19 cellular contexts compared by ENCODE assay signal in genomic region chr10:113297226-113297625, GRCh38.
DNase-seq lines count a peak whose midpoint lies in the region; ATAC-seq and TF ChIP-seq lines count a peak whose summit lies in the region.
"Had no signal": no experiment of that assay in that cellular context is flagged by ENCODE, and none has a peak within 500 bp of the region (broad histone marks: within the 10 kb centered on the region; RNA-seq: fewer than 3 reads in every experiment).

No MANE protein-coding gene starts in this region.

- H3K27me3 Mint-ChIP-seq in MCF 10A (ENCODE audit: insufficient read depth, unreplicated experiment) = no peaks in the 10 kb centered on the region

- H3K27ac Mint-ChIP-seq in MCF 10A (ENCODE audit: low read depth, unreplicated experiment) = no peak overlapping the region
- H3K27ac Mint-ChIP-seq: activated T-cell treated with anti-CD3 and anti-CD28 coated beads, Interleukin-2, amount 50 U/mL, for 24 hours had no signal

- no peaks in the 10 kb centered on the region for H3K36me3 ChIP-seq in mammary epithelial cell (ENCODE audit: insufficient read depth, low read length)
- H3K36me3 ChIP-seq: esophagus squamous epithelium, right lobe of liver had no signal

- H2AFZ ChIP-seq in mammary epithelial cell (ENCODE audit: low read depth, low read length) = no peak overlapping the region

- BruUV-seq in MCF 10A (replicated peaks; lab: Mats Ljungman, UMichigan) (no TSS peak), mammary epithelial cell (replicated peaks; lab: Mats Ljungman, UMichigan) (no TSS peak)

- H3K4me3 Mint-ChIP-seq in MCF 10A (ENCODE audit: unreplicated experiment) = no peak overlapping the region
- H3K4me3 Mint-ChIP-seq: activated T-cell treated with anti-CD3 and anti-CD28 coated beads, Interleukin-2, amount 50 U/mL, for 24 hours; neural crest cell had no signal

- no peaks in the 10 kb centered on the region for H3K27me3 ChIP-seq in mammary epithelial cell (ENCODE audit: insufficient read depth, low read length)
- H3K27me3 ChIP-seq: right lobe of liver had no signal

- intact Hi-C loops in MCF 10A (cut with micrococcal nuclease) = no loop called here
- intact Hi-C loops in mammary epithelial cell (cut with micrococcal nuclease) = no loop called here
- intact Hi-C loops in lower leg skin (cut with DNase I; ENCODE audit: low total_unique reads) = no loop called here

- H3K4me1 Mint-ChIP-seq in MCF 10A (ENCODE audit: insufficient read depth, unreplicated experiment) = no peaks in the 10 kb centered on the region

- 19% methylated on average over 5 of the region's 5 CpGs for WGBS in mammary epithelial cell (ENCODE audit: low coverage, missing lambda C conversion rate)
- 80 to 86% methylated on average over 5 of the region's 5 CpGs for WGBS in lower leg skin, 2 donors

- in situ Hi-C loops in mammary epithelial cell (cut with MboI; ENCODE audit: low sequenced_read_pairs in 2 of 2) = no loop called here

- H3K9ac ChIP-seq in mammary epithelial cell (ENCODE audit: insufficient read depth, low read length) = no peak overlapping the region
- H3K9ac ChIP-seq: KMS-11 had no signal

- H3K4me3 ChIP-seq in mammary epithelial cell (replicated peaks in 1 of 3; ENCODE audit: insufficient read depth in 1 of 3, low read depth in 2 of 3, low read length in 3 of 3) = no peak overlapping the region
- no peak overlapping the region for H3K4me3 ChIP-seq in lower leg skin (ENCODE audit: low read depth, poor library complexity, severe bottlenecking)
- H3K4me3 ChIP-seq: coronary artery, esophagus squamous epithelium, right lobe of liver had no signal

- H3K27ac ChIP-seq in mammary epithelial cell (ENCODE audit: insufficient read depth, low read depth, low read length) = no peak overlapping the region
- H3K27ac ChIP-seq: coronary artery, esophagus squamous epithelium, KMS-11, right lobe of liver had no signal

- peak; percentile 10 for DNase-seq in MCF 10A (ENCODE audit: unreplicated experiment)
- DNase-seq in mammary epithelial cell = no peak
- peak; percentile 6 to 65 for DNase-seq in SW 1271 (lab: John Stamatoyannopoulos, UW)
- DNase-seq in hepatic stellate cell (ENCODE audit: low spot score) = peak; percentile 50
- DNase-seq in lower leg skin (ENCODE audit: low spot score in 2 of 2) = no peak
- no peak for DNase-seq in NCI-H1417 (lab: John Stamatoyannopoulos, UW)
- DNase-seq: activated CD4-positive, alpha-beta T cell treated with anti-CD3 and anti-CD28 coated beads for 4 hours; activated T-cell treated with anti-CD3 and anti-CD28 coated beads, Interleukin-2, amount 50 U/mL, for 24 hours; esophagus squamous epithelium; H7; NCI-H1930; NCI-H69; right lobe of liver; stimulated activated CD4-positive, alpha-beta T cell treated with anti-CD3 and anti-CD28 coated beads, Interleukin-4, amount 100 ng/mL, for 24 hours had no signal

- dilution Hi-C loops in mammary epithelial cell (cut with HindIII; ENCODE audit: low sequenced_read_pairs) = no loop called here

- H3K9me3 ChIP-seq in mammary epithelial cell (replicated peaks; ENCODE audit: insufficient read depth, low read length) = no peaks in the 10 kb centered on the region
- H3K9me3 ChIP-seq: esophagus squamous epithelium, right lobe of liver had no signal

- ATAC-seq in HG03520 (IDR thresholded peaks at IDR 0.05; ENCODE audit: unreplicated experiment) (no peak), HG03135 (IDR thresholded peaks at IDR 0.05; ENCODE audit: unreplicated experiment) (no peak)
- ATAC-seq: right lobe of liver had no signal

- CTCF ChIA-PET in MCF 10A (lab: Yijun Ruan, JAX) = no interaction called here
- CTCF ChIA-PET in mammary epithelial cell (lab: Charles Lee; ENCODE audit: low non-redundant PET) = no interaction called here

- POLR2A ChIA-PET in MCF 10A (lab: Yijun Ruan, JAX) = no interaction called here

- H3K79me2 ChIP-seq in mammary epithelial cell (ENCODE audit: insufficient read depth, low read length) = no peaks in the 10 kb centered on the region

- no peak overlapping the region for H3K4me2 ChIP-seq in mammary epithelial cell (ENCODE audit: insufficient read depth, low read depth, low read length)
- H3K4me2 ChIP-seq: KMS-11 had no signal

- H4K20me1 ChIP-seq in mammary epithelial cell (ENCODE audit: insufficient read depth, low read length) = no peaks in the 10 kb centered on the region

- no peak for TF ChIP-seq POLR2A in lower leg skin (IDR thresholded peaks at IDR 0.05)

- no peak for TF ChIP-seq CTCF in MCF 10A (IDR thresholded peaks at IDR 0.05; ENCODE audit: unreplicated experiment)
- TF ChIP-seq CTCF in mammary epithelial cell (conservative IDR thresholded peaks at IDR 0.05 in 1 of 2, IDR thresholded peaks at IDR 0.05 in 1 of 2; ENCODE audit: extremely low read depth in 1 of 2, insufficient read depth in 1 of 2, low read depth in 1 of 2, low read length in 2 of 2) = no peak
- no peak for TF ChIP-seq CTCF in lower leg skin (IDR thresholded peaks at IDR 0.05)

- no peaks in the 10 kb centered on the region for H3K36me3 Mint-ChIP-seq in MCF 10A (ENCODE audit: insufficient read depth, unreplicated experiment)

- H3K4me1 ChIP-seq in mammary epithelial cell (ENCODE audit: insufficient read depth, low read length) = no peaks in the 10 kb centered on the region
- H3K4me1 ChIP-seq: right lobe of liver had no signal

- H3K9me3 Mint-ChIP-seq in MCF 10A (ENCODE audit: unreplicated experiment) = no peaks in the 10 kb centered on the region
- H3K9me3 Mint-ChIP-seq: activated T-cell treated with anti-CD3 and anti-CD28 coated beads, Interleukin-2, amount 50 U/mL, for 24 hours; neural crest cell had no signal

Comparison
In these comparisons a context has a peak if more than half of its experiments do, and no peak if none do; other contexts are left out.
1. DNase-seq: peak in MCF 10A (single experiment), SW 1271 (2 of 2) and hepatic stellate cell (single experiment); none in mammary epithelial cell (single experiment), lower leg skin (0 of 2) and NCI-H1417 (0 of 3).